10 cellular contexts compared by ENCODE assay signal in genomic region chr20:2287504-2287903, GRCh38. TPM values are rescaled to one million over a fixed set of nuclear protein-coding genes. Genes with fewer than 3 reads are reported as not detected.
"Had no signal": no experiment of that assay in that cellular context is flagged by ENCODE, and none has a peak within 500 bp of the region (broad histone marks: within the 10 kb centered on the region; RNA-seq: fewer than 3 reads in every experiment).

No MANE protein-coding gene starts in this region.

- H3K4me2 ChIP-seq: GM23338, KMS-11 had no signal

- H3K4me3 ChIP-seq: GM23338, HAP-1 had no signal

- DNase-seq: H7, HFFc6, KBM-7 had no signal

- H3K9ac ChIP-seq: KMS-11 had no signal

- H3K4me1 ChIP-seq: HAP-1 had no signal

- H3K36me3 ChIP-seq: HAP-1 had no signal

- H3K27ac ChIP-seq: KMS-11 had no signal

- ATAC-seq: GM23338, HCT116 had no signal

- H3K9me3 ChIP-seq: HAP-1 had no signal

- H2AFZ ChIP-seq: GM23338 had no signal

RNA-seq across cellular contexts. Expression of gene TGM3, which starts 8.3 kb away (rescaled TPM):
- total RNA-seq: GM23338, H4, HT1080 had no signal
- polyA plus RNA-seq: IgD-negative memory B cell had no signal
